In genomic region chr11:100830295-100830694, GRCh38 we compare ENCODE assay signal across 17 cellular contexts.
DNase-seq lines count a peak whose midpoint lies in the region; ATAC-seq, FAIRE-seq and TF ChIP-seq lines count a peak whose summit lies in the region.
"Had no signal": no experiment of that assay in that cellular context is flagged by ENCODE, and none has a peak within 500 bp of the region (broad histone marks: within the 10 kb centered on the region; RNA-seq: fewer than 3 reads in every experiment).

No MANE protein-coding gene starts in this region.

- TF ChIP-seq EP300 in K562 (IDR thresholded peaks at IDR 0.05; ENCODE audit: low read length) (no peak), esophagus muscularis mucosa (IDR thresholded peaks at IDR 0.05) (no peak)

- ATAC-seq in K562 (no peak), upper lobe of right lung (peak; percentile 63), GM18870 (IDR thresholded peaks at IDR 0.05; ENCODE audit: unreplicated experiment) (no peak), HG03439 (IDR thresholded peaks at IDR 0.05; ENCODE audit: unreplicated experiment) (no peak)
- ATAC-seq: GM12878, HCT116, HepG2, mucosa of descending colon, right lobe of liver had no signal

- no peaks in the 10 kb centered on the region for H3K9me1 ChIP-seq in K562 (ENCODE audit: control insufficient read depth, insufficient read depth, low read length)

- BruUV-seq in K562 (replicated peaks; lab: Mats Ljungman, UMichigan) = no TSS peak

- H3K36me3 ChIP-seq in K562 (ENCODE audit: control insufficient read depth, insufficient read depth, low read length) = no peaks in the 10 kb centered on the region
- no peaks in the 10 kb centered on the region for H3K36me3 ChIP-seq in upper lobe of right lung
- H3K36me3 ChIP-seq in esophagus muscularis mucosa = no peaks in the 10 kb centered on the region
- H3K36me3 ChIP-seq: breast epithelium, right lobe of liver had no signal

- H3K27me3 ChIP-seq in K562 (ENCODE audit: control insufficient read depth in 2 of 2, insufficient read depth in 2 of 2, low read length in 2 of 2) (no peaks in the 10 kb centered on the region), upper lobe of right lung (no peaks in the 10 kb centered on the region), esophagus muscularis mucosa (no peaks in the 10 kb centered on the region)
- H3K27me3 ChIP-seq: breast epithelium, right lobe of liver, testis had no signal

- H3K27ac ChIP-seq in K562 (ENCODE audit: extremely low read depth, low read depth, low read length) = no peak overlapping the region
- no peak overlapping the region for H3K27ac ChIP-seq in upper lobe of right lung
- H3K27ac ChIP-seq in esophagus muscularis mucosa (replicated peaks in 1 of 4) = no peak overlapping the region
- H3K27ac ChIP-seq: breast epithelium, testis had no signal

- no peak for FAIRE-seq in K562 (lab: Jason Lieb, UNC)
- FAIRE-seq: endothelial cell of umbilical vein, GM12878, HepG2 had no signal

- H3K4me2 ChIP-seq in K562 (ENCODE audit: insufficient read depth, low read length) = no peak overlapping the region

- TF ChIP-seq CTCF in K562 (IDR thresholded peaks at IDR 0.05 in 2 of 3, conservative IDR thresholded peaks at IDR 0.05 in 1 of 3; ENCODE audit: insufficient read depth in 2 of 3, low read depth in 1 of 3, low read length in 3 of 3) = no peak
- TF ChIP-seq CTCF in upper lobe of right lung (IDR thresholded peaks at IDR 0.05) = no peak
- TF ChIP-seq CTCF in esophagus muscularis mucosa (IDR thresholded peaks at IDR 0.05) = no peak

- WGBS in K562 (ENCODE audit: insufficient coverage, low coverage, missing lambda C conversion rate) = 18% methylated on average over 7 of the region's 7 CpGs
- WGBS in esophagus muscularis mucosa = 91% methylated on average over 6 of the region's 7 CpGs

- H3K4me1 ChIP-seq in K562 (replicated peaks in 1 of 2; ENCODE audit: control insufficient read depth in 2 of 2, insufficient read depth in 2 of 2, low read length in 2 of 2) (no peaks in the 10 kb centered on the region; a peak in 1 of 5 replicates), upper lobe of right lung (no peaks in the 10 kb centered on the region), esophagus muscularis mucosa (peaks cover 19 to 34% (median 27%) of the 10 kb centered on the region in 4 donors)

- TF ChIP-seq RAD21 in K562 (CRISPR knock-in tag; conservative IDR thresholded peaks at IDR 0.05 in 1 of 2, IDR thresholded peaks at IDR 0.05 in 1 of 2) = no peak

- POLR2A ChIA-PET in K562 (lab: Yijun Ruan, JAX) = interaction anchor here (0.6 kb wide), 1 partner anchor 66 kb away, joined by 3 read pairs; no protein-coding TSS in a partner anchor

- intact Hi-C loops in K562 (cut with micrococcal nuclease) = no loop called here
- intact Hi-C loops in upper lobe of right lung (cut with DNase I) = no loop called here
- intact Hi-C loops in esophagus muscularis mucosa (cut with DNase I) = no loop called here

- CTCF ChIA-PET in K562 (lab: Yijun Ruan, JAX; ENCODE audit: low intra/inter-chr PET ratio) = no interaction called here

- H4K20me1 ChIP-seq in K562 (replicated peaks; ENCODE audit: control insufficient read depth, insufficient read depth, low read length) = no peaks in the 10 kb centered on the region

- H3K4me3 ChIP-seq in K562 (no peak overlapping the region), upper lobe of right lung (no peak overlapping the region), esophagus muscularis mucosa (no peak overlapping the region)
- H3K4me3 ChIP-seq: breast epithelium, GM12878, mucosa of descending colon, right lobe of liver, testis had no signal

- TF ChIP-seq POLR2A in K562 (conservative IDR thresholded peaks at IDR 0.05) (no peak), esophagus muscularis mucosa (IDR thresholded peaks at IDR 0.05; ENCODE audit: low read depth) (no peak)

- H3K79me2 ChIP-seq in K562 (ENCODE audit: control insufficient read depth, insufficient read depth, low read length) = no peaks in the 10 kb centered on the region

- in situ Hi-C loops in K562 (cut with MboI) = no loop called here

- peak; percentile 2 for DNase-seq in NCI-H345 (lab: John Stamatoyannopoulos, UW)
- no peak for DNase-seq in NCI-H345 treated with DMSO at 0.1 percent for 48 hours (lab: John Stamatoyannopoulos, UW; ENCODE audit: unreplicated experiment)
- no peak for DNase-seq in K562 (ENCODE audit: extremely low read depth in 1 of 4, low spot score in 3 of 4)
- peak; percentile 92 for DNase-seq in kidney glomerular epithelial cell (lab: John Stamatoyannopoulos, UW)
- no peak for DNase-seq in upper lobe of right lung
- DNase-seq in esophagus muscularis mucosa (ENCODE audit: extremely low spot score) = no peak
- DNase-seq: activated effector memory CD4-positive, alpha-beta T cell treated with Interleukin-2 at 50 U/mL for 16 hours; mucosa of descending colon; right lobe of liver had no signal

- H3K9me3 ChIP-seq in K562 (replicated peaks; ENCODE audit: control insufficient read depth, insufficient read depth, low read depth, low read length) (no peaks in the 10 kb centered on the region), upper lobe of right lung (no peaks in the 10 kb centered on the region), esophagus muscularis mucosa (no peaks in the 10 kb centered on the region)
- H3K9me3 ChIP-seq: breast epithelium, mucosa of descending colon, right lobe of liver, testis had no signal

- no peak overlapping the region for H3K9ac ChIP-seq in K562 (ENCODE audit: insufficient read depth in 1 of 2, low read depth in 2 of 2, low read length in 2 of 2)

- 0 out of 2 replicates have a peak overlapping the region, but pooled peaks have one; percentile 29 for H2AFZ ChIP-seq in K562 (ENCODE audit: low read depth, low read length)

TF ChIP-seq in K562, 482 proteins besides CTCF, POLR2A, EP300 and RAD21:
- no peak for TF ChIP-seq ZNF778 (CRISPR knock-in tag; IDR thresholded peaks at IDR 0.05)
- no peak for TF ChIP-seq PPARD (CRISPR knock-in tag; IDR thresholded peaks at IDR 0.05)

Comparison
In these comparisons a context has a peak if more than half of its experiments do, and no peak if none do; other contexts are left out.
1. DNase-seq: peak in NCI-H345 (single experiment) and kidney glomerular epithelial cell (single experiment); none in NCI-H345 treated with DMSO at 0.1 percent for 48 hours (single experiment), K562 (0 of 4), upper lobe of right lung (single experiment) and esophagus muscularis mucosa (single experiment).